20 cellular contexts compared by ENCODE assay signal in genomic region chr1:174018565-174018964, GRCh38. TPM values are rescaled to one million over a fixed set of nuclear protein-coding genes. Genes with fewer than 3 reads are reported as not detected.
DNase-seq lines count a peak whose midpoint lies in the region; ATAC-seq, FAIRE-seq and TF ChIP-seq lines count a peak whose summit lies in the region.
"Had no signal": no experiment of that assay in that cellular context is flagged by ENCODE, and none has a peak within 500 bp of the region (broad histone marks: within the 10 kb centered on the region; RNA-seq: fewer than 3 reads in every experiment).

No MANE protein-coding gene starts in this region.

- H3K79me2 ChIP-seq in HepG2 (ENCODE audit: insufficient read depth, low read length) = peaks cover 80% of the 10 kb centered on the region
- H3K79me2 ChIP-seq in SU-DHL-6 (ENCODE audit: insufficient read depth, low read length) = peaks cover 81% of the 10 kb centered on the region

- H3K9me3 ChIP-seq in HepG2 (ENCODE audit: low read length) (no peaks in the 10 kb centered on the region), right lobe of liver (peaks cover 0 to 2% (median 0%) of the 10 kb centered on the region in 4 donors), SU-DHL-6 (ENCODE audit: insufficient read depth, low read length) (no peaks in the 10 kb centered on the region)
- H3K9me3 ChIP-seq: upper lobe of right lung had no signal

- H4K20me1 ChIP-seq in HepG2 (ENCODE audit: insufficient read depth, low read length) = peaks cover 55% of the 10 kb centered on the region
- H4K20me1 ChIP-seq in SU-DHL-6 (ENCODE audit: low read depth, low read length) = peaks cover 24% of the 10 kb centered on the region

- H3K4me1 Mint-ChIP-seq in mesothelial cell of epicardium = peaks cover 48% of the 10 kb centered on the region

- H2AFZ ChIP-seq in HepG2 (ENCODE audit: low read length) (no peak overlapping the region), SU-DHL-6 (ENCODE audit: low read depth, low read length, severe bottlenecking) (no peak overlapping the region)

- H3K4me2 ChIP-seq in HepG2 (ENCODE audit: low read depth, low read length) (peak overlapping the region; percentile 84; the same call in 1 of the 2 replicates), SU-DHL-6 (ENCODE audit: low read depth, low read length, poor library complexity, severe bottlenecking) (peak overlapping the region; percentile 76)

- H3K36me3 Mint-ChIP-seq in mesothelial cell of epicardium = no peaks in the 10 kb centered on the region

- peaks cover 3% of the 10 kb centered on the region; the same call in 1 of the 2 replicates for H3F3A ChIP-seq in SU-DHL-6 (ENCODE audit: insufficient read depth)

- TF ChIP-seq CTCF in HepG2 (CRISPR knock-in tag; IDR thresholded peaks at IDR 0.05) = no peak
- no peak for TF ChIP-seq CTCF in right lobe of liver (IDR thresholded peaks at IDR 0.05)
- no peak for TF ChIP-seq CTCF in SU-DHL-6 (IDR thresholded peaks at IDR 0.05; ENCODE audit: insufficient read depth, low read length, poor library complexity, severe bottlenecking)
- TF ChIP-seq CTCF in mesothelial cell of epicardium (IDR thresholded peaks at IDR 0.05; ENCODE audit: unreplicated experiment) = no peak
- no peak for TF ChIP-seq CTCF in brain microvascular endothelial cell (IDR thresholded peaks at IDR 0.05; ENCODE audit: low read depth, low read length, missing control alignments)

- peaks cover 65% of the 10 kb centered on the region for H3K4me1 ChIP-seq in HepG2 (ENCODE audit: insufficient read depth, low read length)
- H3K4me1 ChIP-seq in right lobe of liver = peaks cover 0 to 55% (median 18%) of the 10 kb centered on the region in 4 donors

- no peaks in the 10 kb centered on the region for H3K27me3 Mint-ChIP-seq in mesothelial cell of epicardium (ENCODE audit: low read depth)
- H3K27me3 Mint-ChIP-seq: activated B cell treated with CpG ODN at 0.5 μM for 24 hours; stimulated activated naive CD8-positive, alpha-beta T cell treated with anti-CD3 and anti-CD28 coated beads, Interleukin-15, amount 100 ng/mL, for 72 hours had no signal

- intact Hi-C loops in HepG2 (cut with micrococcal nuclease; ENCODE audit: unreplicated experiment) = no loop called here
- intact Hi-C loops in right lobe of liver (cut with DNase I) = no loop called here

- H3K4me3 Mint-ChIP-seq in mesothelial cell of epicardium = no peak overlapping the region
- H3K4me3 Mint-ChIP-seq: activated B cell treated with CpG ODN at 0.5 μM for 24 hours; activated CD8-positive, alpha-beta T cell treated with anti-CD3 and anti-CD28 coated beads, Interleukin-2, amount 10 ng/mL, durations not matched to agents 7 days and 5 days had no signal

- H3K4me3 ChIP-seq in HepG2 (replicated peaks in 1 of 3; ENCODE audit: insufficient read depth in 1 of 3, low read depth in 2 of 3, low read length in 3 of 3) (no peak overlapping the region; a peak in 1 of 6 replicates), right lobe of liver (no peak overlapping the region), SU-DHL-6 (ENCODE audit: insufficient read depth, low read length, poor library complexity, severe bottlenecking) (no peak overlapping the region), brain microvascular endothelial cell (ENCODE audit: low read depth, low read length) (no peak overlapping the region)
- H3K4me3 ChIP-seq: cardiac muscle cell, upper lobe of right lung had no signal

- 79% methylated on average over 2 of the region's 2 CpGs for WGBS in HepG2 (ENCODE audit: low lambda C conversion rate)
- 32% methylated on average over 2 of the region's 2 CpGs for WGBS in right lobe of liver (ENCODE audit: insufficient coverage, low coverage, low lambda C conversion rate, missing lambda C conversion rate)

- H3K27ac ChIP-seq in HepG2 (ENCODE audit: extremely low read length, insufficient read depth, low read length) (no peak overlapping the region), right lobe of liver (no peak overlapping the region), SU-DHL-6 (ENCODE audit: low read depth, low read length) (no peak overlapping the region), brain microvascular endothelial cell (no peak overlapping the region)
- H3K27ac ChIP-seq: cardiac muscle cell, upper lobe of right lung had no signal

- no peak for TF ChIP-seq RAD21 in HepG2 (CRISPR knock-in tag; IDR thresholded peaks at IDR 0.05)

- ATAC-seq in HepG2 (no peak), right lobe of liver (no peak)
- ATAC-seq: activated CD8-positive, alpha-beta T cell treated with anti-CD3 and anti-CD28 coated beads, Interleukin-2, amount 10 ng/mL, durations not matched to agents 7 days and 5 days; stimulated activated naive CD8-positive, alpha-beta T cell treated with anti-CD3 and anti-CD28 coated beads, Interleukin-15, amount 100 ng/mL, for 72 hours; upper lobe of right lung had no signal

- in situ Hi-C loops in HepG2 (cut with HindIII; ENCODE audit: extremely low pct_ligation_motif_present, low pct_unique_long_range_greater_than_20kb) = no loop called here
- in situ Hi-C loops in brain microvascular endothelial cell (cut with HindIII; ENCODE audit: low pct_ligation_motif_present, low sequenced_read_pairs) = no loop called here

- FAIRE-seq in HepG2 (lab: Jason Lieb, UNC) = no peak
- FAIRE-seq: keratinocyte had no signal

- TF ChIP-seq POLR2A in HepG2 (IDR thresholded peaks at IDR 0.05; ENCODE audit: insufficient read depth in 1 of 2, low read depth in 2 of 2, low read length in 2 of 2) (no peak), right lobe of liver (IDR thresholded peaks at IDR 0.05) (no peak)

- no TSS peak for BruUV-seq in HepG2 (replicated peaks; lab: Mats Ljungman, UMichigan)

- POLR2A ChIA-PET in HepG2 (lab: Yijun Ruan, JAX) = no interaction called here

- no peaks in the 10 kb centered on the region; a peak in 1 of 5 replicates for H3K27me3 ChIP-seq in HepG2 (ENCODE audit: control insufficient read depth in 1 of 2, insufficient read depth in 2 of 2, low read length in 2 of 2)
- H3K27me3 ChIP-seq in right lobe of liver = no peaks in the 10 kb centered on the region
- H3K27me3 ChIP-seq in SU-DHL-6 (ENCODE audit: low read length) = no peaks in the 10 kb centered on the region
- no peaks in the 10 kb centered on the region for H3K27me3 ChIP-seq in brain microvascular endothelial cell (replicated peaks)
- H3K27me3 ChIP-seq: cardiac muscle cell, upper lobe of right lung had no signal

- CTCF ChIA-PET in HepG2 (lab: Yijun Ruan, JAX; ENCODE audit: low intra/inter-chr PET ratio, low total read pairs) = no interaction called here

- DNase-seq in HepG2 (ENCODE audit: low spot score) = no peak
- no peak for DNase-seq in right lobe of liver
- DNase-seq in mesothelial cell of epicardium (ENCODE audit: low spot score in 2 of 2, unreplicated experiment in 2 of 2) = no peak
- no peak for DNase-seq in brain microvascular endothelial cell
- no peak for DNase-seq in NCI-H345 (lab: John Stamatoyannopoulos, UW)
- no peak for DNase-seq in stimulated activated CD4-positive, alpha-beta T cell treated with anti-CD3 and anti-CD28 coated beads, Interleukin-4, amount 100 ng/mL, for 1 hour
- DNase-seq in cerebellar nuclear complex (lab: John Stamatoyannopoulos, UW) = no peak
- DNase-seq: activated B cell treated with CpG ODN at 0.5 μM for 24 hours; activated CD8-positive, alpha-beta T cell treated with anti-CD3 and anti-CD28 coated beads, Interleukin-2, amount 10 ng/mL, durations not matched to agents 7 days and 5 days; mammary epithelial cell; NCI-H2081 treated with DMSO at 0.1 percent for 48 hours; NCI-H526 treated with DMSO at 0.1 percent for 48 hours; retina; stimulated activated naive CD8-positive, alpha-beta T cell treated with anti-CD3 and anti-CD28 coated beads, Interleukin-15, amount 100 ng/mL, for 72 hours; T-helper 1 cell; upper lobe of right lung had no signal

- H3K9me2 ChIP-seq in SU-DHL-6 (replicated peaks; ENCODE audit: insufficient read depth, low read length) = no peaks in the 10 kb centered on the region

- H3K9me3 Mint-ChIP-seq in mesothelial cell of epicardium = no peaks in the 10 kb centered on the region
- H3K9me3 Mint-ChIP-seq: activated B cell treated with CpG ODN at 0.5 μM for 24 hours; activated T-helper 1 cell treated with anti-CD3 and anti-CD28 coated beads, Interleukin-12 subunit alpha, Interleukin-12 subunit beta, Interleukin-2, Interleukin-4 antibody, amounts not matched to agents 30 ng/mL and 10 ng/mL and 1 ng/mL, durations not matched to agents 14 hours and 24 hours and 36 hours; stimulated activated naive CD8-positive, alpha-beta T cell treated with anti-CD3 and anti-CD28 coated beads, Interleukin-15, amount 100 ng/mL, for 72 hours had no signal

- TF ChIP-seq EP300 in HepG2 (IDR thresholded peaks at IDR 0.05; ENCODE audit: low read depth in 2 of 2, low read length in 2 of 2) (no peak), HepG2 (CRISPR knock-in tag; IDR thresholded peaks at IDR 0.05; ENCODE audit: borderline replicate concordance) (no peak)

- peak overlapping the region; percentile 57 for H3K27ac Mint-ChIP-seq in mesothelial cell of epicardium
- H3K27ac Mint-ChIP-seq: activated B cell treated with CpG ODN at 0.5 μM for 24 hours; activated CD8-positive, alpha-beta T cell treated with anti-CD3 and anti-CD28 coated beads, Interleukin-2, amount 10 ng/mL, durations not matched to agents 7 days and 5 days; activated T-helper 1 cell treated with anti-CD3 and anti-CD28 coated beads, Interleukin-12 subunit alpha, Interleukin-12 subunit beta, Interleukin-2, Interleukin-4 antibody, amounts not matched to agents 30 ng/mL and 10 ng/mL and 1 ng/mL, durations not matched to agents 14 hours and 24 hours and 36 hours; stimulated activated naive CD8-positive, alpha-beta T cell treated with anti-CD3 and anti-CD28 coated beads, Interleukin-15, amount 100 ng/mL, for 72 hours had no signal

- H3K9ac ChIP-seq in HepG2 (ENCODE audit: insufficient read depth, low read depth, low read length) (no peak overlapping the region), SU-DHL-6 (ENCODE audit: low read length) (no peak overlapping the region)

- no peaks in the 10 kb centered on the region for H3K36me3 ChIP-seq in HepG2 (replicated peaks in 1 of 2; ENCODE audit: control insufficient read depth in 1 of 2, insufficient read depth in 2 of 2, low read length in 2 of 2)
- H3K36me3 ChIP-seq in right lobe of liver = no peaks in the 10 kb centered on the region
- H3K36me3 ChIP-seq in SU-DHL-6 (ENCODE audit: low read length) = peaks cover 6% of the 10 kb centered on the region; the same call in 1 of the 2 replicates
- no peaks in the 10 kb centered on the region for H3K36me3 ChIP-seq in brain microvascular endothelial cell (replicated peaks)
- H3K36me3 ChIP-seq: cardiac muscle cell, upper lobe of right lung had no signal

RNA-seq across cellular contexts. Expression of gene RC3H1, which starts 3.6 kb away (rescaled TPM):
- total RNA-seq in HepG2 (2016; rRNA removed; fragmentation: Illumina TruSeq; extraction: Trizol) (19.6 and 24.4 TPM in 2 replicates), right lobe of liver (10 to 100 TPM; 15.7 to 22.2 (median 17.7) TPM), mesothelial cell of epicardium (43.7 to 52.0 TPM (median 48.1 TPM) in 3 replicates)
- total RNA-seq in HepG2 (2016; cell fraction: cytosol; rRNA removed; fragmentation: Illumina TruSeq; extraction: Trizol; ENCODE audit: low read depth) = 6.7 and 7.2 TPM in 2 replicates
- total RNA-seq in HepG2 (2016; cell fraction: insoluble cytoplasmic fraction; rRNA removed; fragmentation: Illumina TruSeq; extraction: Trizol) = 18.3 and 27.5 TPM in 2 replicates
- 11.2 and 12.6 TPM in 2 replicates for total RNA-seq in HepG2 (2016; cell fraction: membrane; rRNA removed; fragmentation: Illumina TruSeq; extraction: Trizol)
- total RNA-seq in HepG2 (2016; cell fraction: nucleus; rRNA removed; fragmentation: Illumina TruSeq; extraction: Trizol) = 21.3 and 26.1 TPM in 2 replicates
- 8.5 and 11.2 TPM in 2 replicates for polyA plus RNA-seq in HepG2 (2011; rRNA removed)
- polyA plus RNA-seq in HepG2 (2011; cell fraction: cytosol; rRNA removed) = 5.1 and 6.3 TPM in 2 replicates
- 7.4 and 7.9 TPM in 2 replicates for polyA plus RNA-seq in HepG2 (2011; cell fraction: nucleus; rRNA removed)
- 2.5 and 2.9 TPM in 2 replicates for polyA plus RNA-seq in HepG2 (2012)
- 0.45 and 0.52 TPM in 2 replicates for polyA plus RNA-seq in HepG2 (2016; cell fraction: cytosol; fragmentation: Illumina TruSeq; extraction: Trizol; ENCODE audit: low read depth)
- 9.6 and 9.9 TPM in 2 replicates for polyA plus RNA-seq in HepG2 (2016; cell fraction: insoluble cytoplasmic fraction; fragmentation: Illumina TruSeq; extraction: Trizol; ENCODE audit: low read depth)
- 1.7 and 1.9 TPM in 2 replicates for polyA plus RNA-seq in HepG2 (2016; cell fraction: membrane; fragmentation: Illumina TruSeq; extraction: Trizol; ENCODE audit: low read depth)
- 12.3 and 12.8 TPM in 2 replicates for polyA plus RNA-seq in HepG2 (2016; cell fraction: nucleus; fragmentation: Illumina TruSeq; extraction: Trizol; ENCODE audit: insufficient read depth, low read depth)
- 45.1 and 87.7 TPM in 2 replicates for polyA minus RNA-seq in HepG2 (2011; rRNA and poly(A)+ RNA removed; ENCODE audit: low replicate concordance)
- polyA minus RNA-seq in HepG2 (2011; cell fraction: cytosol; rRNA and poly(A)+ RNA removed) = 29.5 and 31.7 TPM in 2 replicates
- polyA minus RNA-seq in HepG2 (2011; cell fraction: nucleus; rRNA and poly(A)+ RNA removed) = 42.6 and 69.6 TPM in 2 replicates
